Comparison of ENCODE assay signal across 11 cellular contexts in genomic region chr2:102122115-102122514, GRCh38. TPM values are rescaled to one million over a fixed set of nuclear protein-coding genes. Genes with fewer than 3 reads are reported as not detected.
DNase-seq lines count a peak whose midpoint lies in the region; ATAC-seq and TF ChIP-seq lines count a peak whose summit lies in the region.
"Had no signal": no experiment of that assay in that cellular context is flagged by ENCODE, and none has a peak within 500 bp of the region (broad histone marks: within the 10 kb centered on the region; RNA-seq: fewer than 3 reads in every experiment).

No MANE protein-coding gene starts in this region.

- no peak overlapping the region for H2AFZ ChIP-seq in ACC112 (ENCODE audit: low read length, unreplicated experiment)
- H2AFZ ChIP-seq in fibroblast of lung (ENCODE audit: low read length) = no peak overlapping the region

- H3K79me2 ChIP-seq in ACC112 (ENCODE audit: control insufficient read depth, insufficient read depth, low read length, unreplicated experiment) (peaks cover 88% of the 10 kb centered on the region), fibroblast of lung (ENCODE audit: control insufficient read depth, insufficient read depth, low read length) (no peaks in the 10 kb centered on the region)

- H3K4me3 ChIP-seq in ACC112 (ENCODE audit: low read depth, low read length) = no peak overlapping the region
- no peak overlapping the region for H3K4me3 ChIP-seq in Peyer's patch
- H3K4me3 ChIP-seq in fibroblast of lung (replicated peaks in 1 of 4; ENCODE audit: control extremely low read depth in 1 of 4, insufficient read depth in 1 of 4, low read depth in 3 of 4, low read length in 4 of 4) = no peak overlapping the region

- H3K4me2 ChIP-seq in fibroblast of lung (ENCODE audit: extremely low read depth, insufficient read depth, low read length) = no peak overlapping the region
- H3K4me2 ChIP-seq: KMS-11 had no signal

- H3K4me1 ChIP-seq in ACC112 (ENCODE audit: control insufficient read depth, insufficient read depth, low read length, unreplicated experiment) (peaks cover 56% of the 10 kb centered on the region), Peyer's patch (no peaks in the 10 kb centered on the region), fibroblast of lung (ENCODE audit: control insufficient read depth, extremely low read depth, insufficient read depth, low read length) (peaks cover 19% of the 10 kb centered on the region)

- DNase-seq in Peyer's patch (no peak), fibroblast of lung (ENCODE audit: low read depth in 2 of 2) (peak; percentile 91 to 98), omental fat pad (ENCODE audit: low spot score) (no peak), Ammon's horn (ENCODE audit: low spot score) (no peak), HUDEP-2 (lab: John Stamatoyannopoulos, UW; ENCODE audit: unreplicated experiment in 76 of 76) (no peak)
- no peak for DNase-seq in activated CD4-positive, CD25-positive, alpha-beta regulatory T cell treated with anti-CD3 and anti-CD28 coated beads, Interleukin-2, amount 50 U/mL, for 72 hours
- DNase-seq: C1 segment of cervical spinal cord, posterior cingulate gyrus had no signal

- no peaks in the 10 kb centered on the region for H4K20me1 ChIP-seq in fibroblast of lung (ENCODE audit: control insufficient read depth, extremely low read depth, insufficient read depth, low read length)

- H3K36me3 ChIP-seq in ACC112 (ENCODE audit: insufficient read depth, low read length) = peaks cover 22% of the 10 kb centered on the region
- no peaks in the 10 kb centered on the region for H3K36me3 ChIP-seq in Peyer's patch
- no peaks in the 10 kb centered on the region for H3K36me3 ChIP-seq in fibroblast of lung (ENCODE audit: control insufficient read depth, insufficient read depth, low read length)

- no peak for TF ChIP-seq POLR2A in Peyer's patch (IDR thresholded peaks at IDR 0.05)

- H3K27me3 ChIP-seq in ACC112 (ENCODE audit: insufficient read depth, low read length) = no peaks in the 10 kb centered on the region
- no peaks in the 10 kb centered on the region for H3K27me3 ChIP-seq in Peyer's patch
- H3K27me3 ChIP-seq in fibroblast of lung (ENCODE audit: control insufficient read depth, insufficient read depth, low read length) = no peaks in the 10 kb centered on the region

- H3K9ac ChIP-seq in fibroblast of lung (ENCODE audit: insufficient read depth, low read length) = no peak overlapping the region
- H3K9ac ChIP-seq: KMS-11 had no signal

- H3K9me3 ChIP-seq in Peyer's patch (no peaks in the 10 kb centered on the region), fibroblast of lung (ENCODE audit: control insufficient read depth, insufficient read depth, low read depth, low read length) (no peaks in the 10 kb centered on the region)

- H3K27ac ChIP-seq in ACC112 (ENCODE audit: low read depth, low read length) = peak overlapping the region; percentile 95
- peak overlapping the region; percentile 3 to 33 (median 16) for H3K27ac ChIP-seq in Peyer's patch
- peak overlapping the region; percentile 68 for H3K27ac ChIP-seq in fibroblast of lung (ENCODE audit: insufficient read depth, low read length)
- H3K27ac ChIP-seq: KMS-11 had no signal

- TF ChIP-seq CTCF in Peyer's patch (IDR thresholded peaks at IDR 0.05) (no peak), fibroblast of lung (conservative IDR thresholded peaks at IDR 0.05 in 1 of 2, IDR thresholded peaks at IDR 0.05 in 1 of 2; ENCODE audit: low read depth in 1 of 2, low read length in 2 of 2) (no peak), omental fat pad (IDR thresholded peaks at IDR 0.05) (no peak)

- peak; percentile 85 for ATAC-seq in omental fat pad (ENCODE audit: low FRiP score)
- ATAC-seq in GM21576 (IDR thresholded peaks at IDR 0.05; ENCODE audit: unreplicated experiment) = no peak

RNA-seq across cellular contexts. Expression of gene IL1R1, which starts 20.4 kb away (rescaled TPM):
- 100 to 1,000 TPM in 1 of 4 donors, 10 to 100 TPM in 3; 20.0 to 157 (median 38.9) TPM for total RNA-seq in Peyer's patch
- total RNA-seq in fibroblast of lung = 110 and 173 TPM in 2 replicates
- polyA plus RNA-seq in fibroblast of lung = 167 and 232 TPM in 2 replicates
- polyA plus RNA-seq in fibroblast of lung (2012) = 85.0 and 121 TPM in 2 replicates
- polyA minus RNA-seq in fibroblast of lung (ENCODE audit: low replicate concordance) = 62.3 and 67.8 TPM in 2 replicates
- 100 to 1,000 TPM; 167 to 541 (median 270) TPM for total RNA-seq in omental fat pad

Comparison
In these comparisons a context has a peak if more than half of its experiments do, and no peak if none do; other contexts are left out.
1. H3K27ac ChIP-seq: peak in every context shown above with its lines; median percentile 95 in ACC112; 68 in fibroblast of lung; 16 in Peyer's patch.
2. DNase-seq: peak in fibroblast of lung (2 of 2); none in Peyer's patch (0 of 3), omental fat pad (single experiment), Ammon's horn (single experiment), HUDEP-2 (0 of 76) and activated CD4-positive, CD25-positive, alpha-beta regulatory T cell treated with anti-CD3 and anti-CD28 coated beads, Interleukin-2, amount 50 U/mL, for 72 hours (single experiment).